Comparison of ENCODE assay signal across 1 cellular context in the genomic region with DNA sequence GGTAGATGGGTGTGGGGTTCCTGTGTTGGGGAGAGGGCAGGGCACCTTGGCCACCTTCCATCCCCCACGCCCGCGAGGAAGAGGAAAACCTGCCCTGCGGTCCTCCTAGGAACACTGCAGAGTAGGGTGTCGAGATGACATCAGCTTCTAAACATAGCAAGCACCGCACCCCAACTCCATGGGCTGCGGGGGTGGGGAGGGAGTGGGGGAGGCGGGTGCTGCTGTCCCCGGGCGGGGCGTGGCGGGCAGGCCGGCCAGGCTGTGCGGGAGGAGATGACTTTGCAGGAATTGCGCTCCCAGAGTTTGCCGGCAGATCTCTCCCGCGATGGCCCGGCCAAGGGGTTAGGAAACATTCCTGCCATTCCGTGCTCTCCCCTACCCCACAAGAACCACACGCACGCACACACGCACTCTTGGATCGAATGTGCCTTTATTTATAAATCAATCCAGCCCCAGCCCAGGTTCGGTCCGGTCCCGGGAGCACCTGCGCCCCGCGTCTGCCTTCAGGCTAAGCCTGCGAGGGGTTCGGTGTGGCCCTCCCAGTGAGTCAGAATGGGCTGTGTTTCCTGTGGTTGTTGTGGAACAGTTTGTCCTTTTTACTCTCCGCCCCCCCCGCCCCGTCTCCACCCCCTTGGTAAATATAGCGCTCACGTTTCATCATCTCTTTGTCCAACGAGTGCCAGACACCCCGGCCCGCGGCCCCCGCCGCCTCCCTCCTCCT.
TF ChIP-seq lines count a peak whose summit lies in the region.

No MANE protein-coding gene starts in this region.

TF ChIP-seq in IMR-90, 13 proteins besides CTCF, POLR2A, EP300 and RAD21 (continued from another document):
- TF ChIP-seq USF2 (IDR thresholded peaks at IDR 0.05; ENCODE audit: low read depth, low read length) (no peak), NFE2L2 (IDR thresholded peaks at IDR 0.05; ENCODE audit: low read depth, low read length) (peak; percentile 89), FOS (IDR thresholded peaks at IDR 0.05; ENCODE audit: low read depth, low read length) (peak; percentile 58), MAZ (IDR thresholded peaks at IDR 0.05; ENCODE audit: borderline replicate concordance, low read depth, low read length) (0 out of 2 replicates have a peak, but pooled peaks have one; percentile 92), CEBPB (IDR thresholded peaks at IDR 0.05; ENCODE audit: low read depth, low read length) (peak; percentile 81), CHD1 (IDR thresholded peaks at IDR 0.05; ENCODE audit: low read depth, low read length) (no peak; the same call in 1 of the 2 replicates), SMC3 (IDR thresholded peaks at IDR 0.05; ENCODE audit: low read depth, low read length) (no peak)
